In genomic region chr17:45013021-45013997, GRCh38 we compare ENCODE assay signal across 13 cellular contexts. TPM values are rescaled to one million over a fixed set of nuclear protein-coding genes. Genes with fewer than 3 reads are reported as not detected.
A peak's percentile ranks its signal among the peaks of the same experiment; 100 is the strongest.
DNase-seq lines count a peak whose midpoint lies in the region; ATAC-seq, FAIRE-seq and TF ChIP-seq lines count a peak whose summit lies in the region.
"Had no signal": no experiment of that assay in that cellular context is flagged by ENCODE, and none has a peak within 500 bp of the region (broad histone marks: within the 10 kb centered on the region; RNA-seq: fewer than 3 reads in every experiment).

No MANE protein-coding gene starts in this region.

- 0 out of 2 replicates have a peak, but pooled peaks cover 3% of the 10 kb centered on the region for H3K27me3 ChIP-seq in SJCRH30
- H3K27me3 ChIP-seq in hepatocyte: no peaks in the 10 kb centered on the region
- no peaks in the 10 kb centered on the region for H3K27me3 ChIP-seq in upper lobe of right lung
- H3K27me3 ChIP-seq: body of pancreas had no signal

- no peak overlapping the region for H3K4me3 ChIP-seq in SJCRH30
- H3K4me3 ChIP-seq in hepatocyte: no peak overlapping the region
- no peak overlapping the region for H3K4me3 ChIP-seq in upper lobe of right lung
- H3K4me3 ChIP-seq: body of pancreas had no signal

- H3K9me2 ChIP-seq in hepatocyte (replicated peaks; ENCODE audit: insufficient read depth): no peaks in the 10 kb centered on the region

- DNase-seq in NCI-H2196 (lab: John Stamatoyannopoulos, UW; ENCODE audit: unreplicated experiment) (peak; percentile 13), NCI-H2196 treated with DMSO at 0.1 percent for 48 hours (lab: John Stamatoyannopoulos, UW; ENCODE audit: unreplicated experiment) (no peak), SJCRH30 (peak; percentile 72 to 85), hepatocyte (ENCODE audit: low spot score) (peak; percentile 30), upper lobe of right lung (no peak), D721Med (ENCODE audit: insufficient read length, low spot score) (no peak)
- DNase-seq: erythroblast, T-helper 9 cell had no signal

- H3K36me3 ChIP-seq in SJCRH30 (no peaks in the 10 kb centered on the region), hepatocyte (replicated peaks; ENCODE audit: insufficient read depth, low read depth) (no peaks in the 10 kb centered on the region), upper lobe of right lung (no peaks in the 10 kb centered on the region)

- H3K79me2 ChIP-seq in hepatocyte: no peaks in the 10 kb centered on the region

- peak; percentile 32 for ATAC-seq in upper lobe of right lung
- no peak for ATAC-seq in SK-N-SH treated with all-trans-retinoic acid at 6 μM for 48 hours
- ATAC-seq in HG03097 (IDR thresholded peaks at IDR 0.05; ENCODE audit: low FRiP score, unreplicated experiment): no peak
- ATAC-seq: body of pancreas had no signal

- intact Hi-C loops in upper lobe of right lung (cut with DNase I): no loop called here

- no peak for TF ChIP-seq CTCF in hepatocyte (IDR thresholded peaks at IDR 0.05; ENCODE audit: poor library complexity)
- no peak for TF ChIP-seq CTCF in upper lobe of right lung (IDR thresholded peaks at IDR 0.05)
- TF ChIP-seq CTCF in D721Med (IDR thresholded peaks at IDR 0.05; ENCODE audit: insufficient read depth, missing control alignments): no peak

- H3K4me2 ChIP-seq in hepatocyte: peak overlapping the region; percentile 47

- no peaks in the 10 kb centered on the region for H3K9me3 ChIP-seq in SJCRH30 (replicated peaks)
- no peaks in the 10 kb centered on the region for H3K9me3 ChIP-seq in hepatocyte (ENCODE audit: low read depth)
- no peaks in the 10 kb centered on the region for H3K9me3 ChIP-seq in upper lobe of right lung
- H3K9me3 ChIP-seq: body of pancreas had no signal

- H3K27ac ChIP-seq in SJCRH30 (no peak overlapping the region), hepatocyte (peak overlapping the region; percentile 67), upper lobe of right lung (no peak overlapping the region)

- WGBS in hepatocyte (ENCODE audit: low lambda C conversion rate, missing lambda C conversion rate): 73% methylated on average over 17 of the region's 17 CpGs

- H3K4me1 ChIP-seq in SJCRH30 (peaks cover 20% of the 10 kb centered on the region), hepatocyte (ENCODE audit: insufficient read depth) (peaks cover 7% of the 10 kb centered on the region), upper lobe of right lung (no peaks in the 10 kb centered on the region)

- no peaks in the 10 kb centered on the region for H4K20me1 ChIP-seq in hepatocyte (ENCODE audit: insufficient read depth, poor library complexity, severe bottlenecking)

- H2AFZ ChIP-seq in hepatocyte: no peak overlapping the region

- no peak for FAIRE-seq in D721Med (lab: Jason Lieb, UNC)
- FAIRE-seq: urothelium cell line had no signal

TF ChIP-seq in SK-N-SH treated with all-trans-retinoic acid at 6 μM for 48 hours, 23 proteins besides CTCF, POLR2A, EP300 and RAD21:
- TF ChIP-seq ZC3H10 (CRISPR knock-in tag; IDR thresholded peaks at IDR 0.05): no peak
- no peak for TF ChIP-seq GLIS3 (CRISPR knock-in tag; IDR thresholded peaks at IDR 0.05)

RNA-seq across cellular contexts. Expression of gene DCAKD, which starts 38.1 kb away (rescaled TPM):
- total RNA-seq in SJCRH30 (2014; rRNA removed; shearing (Covaris generic)): 43.3 and 45.1 TPM in 2 replicates
- total RNA-seq in hepatocyte: 31.3 and 47.4 TPM in 2 replicates
- 29.9 and 33.3 TPM in 2 replicates for polyA plus RNA-seq in hepatocyte
- total RNA-seq in upper lobe of right lung: 21.8 TPM

RNA-seq across cellular contexts. Expression of gene C1QL1, which starts 45.2 kb away (rescaled TPM):
- total RNA-seq in SJCRH30 (2014; rRNA removed; shearing (Covaris generic)): 0.08 and 0.10 TPM in 2 replicates
- 12.8 and 15.1 TPM in 2 replicates for total RNA-seq in hepatocyte
- 54.9 and 68.3 TPM in 2 replicates for polyA plus RNA-seq in hepatocyte
- total RNA-seq in upper lobe of right lung: 0.52 TPM
- total RNA-seq: OCI-LY7 had no signal

RNA-seq across cellular contexts. Expression of gene NMT1, which starts 47.8 kb away (rescaled TPM):
- total RNA-seq in SJCRH30 (2014; rRNA removed; shearing (Covaris generic)): 69.9 and 72.0 TPM in 2 replicates
- 68.5 and 71.2 TPM in 2 replicates for total RNA-seq in hepatocyte
- polyA plus RNA-seq in hepatocyte: 90.1 and 126 TPM in 2 replicates
- 107 TPM for total RNA-seq in upper lobe of right lung

Comparison
In these comparisons a context has a peak if more than half of its experiments do, and no peak if none do; other contexts are left out.
1. DNase-seq: peak in NCI-H2196 (single experiment), SJCRH30 (2 of 2) and hepatocyte (single experiment); none in NCI-H2196 treated with DMSO at 0.1 percent for 48 hours (single experiment), upper lobe of right lung (single experiment) and D721Med (single experiment).